ENCODE assay signal across 9 cellular contexts in the genomic region with DNA sequence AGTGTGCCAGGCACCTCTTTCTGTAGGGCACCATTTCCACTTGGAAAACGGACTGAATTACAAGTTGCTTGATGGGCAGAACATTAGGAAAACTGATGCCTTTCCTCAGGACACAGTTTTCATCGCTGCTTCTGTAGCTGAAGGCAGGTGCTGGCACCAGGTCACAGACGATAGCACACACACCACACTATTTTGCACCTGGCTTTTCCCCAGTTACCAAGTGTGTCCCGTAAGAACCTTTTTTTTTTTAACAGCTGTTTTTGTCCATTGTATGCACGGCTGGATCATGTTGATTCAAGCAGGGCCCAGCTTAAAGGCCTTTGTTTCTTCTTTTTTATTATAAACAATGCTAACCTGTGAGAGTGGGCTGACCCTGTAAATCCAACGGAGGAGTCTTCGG. TPM values are rescaled to one million over a fixed set of nuclear protein-coding genes. Genes with fewer than 3 reads are reported as not detected.
DNase-seq lines count a peak whose midpoint lies in the region; ATAC-seq, FAIRE-seq and TF ChIP-seq lines count a peak whose summit lies in the region.
"Had no signal": no experiment of that assay in that cellular context is flagged by ENCODE, and none has a peak within 500 bp of the region (broad histone marks: within the 10 kb centered on the region; RNA-seq: fewer than 3 reads in every experiment).

No MANE protein-coding gene starts in this region.

- H3K9me3 ChIP-seq in PC-9 (ENCODE audit: insufficient read depth, low read depth) (no peaks in the 10 kb centered on the region), HepG2 (ENCODE audit: low read length) (no peaks in the 10 kb centered on the region)

- intact Hi-C loops in PC-9 (cut with micrococcal nuclease; ENCODE audit: unreplicated experiment) (loop anchor here (5.0 kb wide), 1 partner anchor 282 kb away; no protein-coding TSS in a partner anchor), HepG2 (cut with micrococcal nuclease; ENCODE audit: unreplicated experiment) (loop anchor here (5.0 to 10.0 kb wide), 2 partner anchors 60 to 77 kb away; a partner anchor contains a TSS)

- POLR2A ChIA-PET in PC-9 (lab: Charles Lee; ENCODE audit: unreplicated experiment) (no interaction called here), HepG2 (lab: Yijun Ruan, JAX) (interaction anchor here (1.1 to 1.3 kb wide), 2 partner anchors 27 to 102 kb away, joined by 3 to 6 read pairs; no protein-coding TSS in a partner anchor)

- H2AFZ ChIP-seq in PC-9 = no peak overlapping the region
- H2AFZ ChIP-seq in HepG2 (ENCODE audit: low read length) = no peak overlapping the region

- WGBS in HepG2 (ENCODE audit: low lambda C conversion rate) = 90% methylated on average over 7 of the region's 7 CpGs

- peaks cover 20% of the 10 kb centered on the region for H3K4me1 ChIP-seq in PC-9 (replicated peaks; ENCODE audit: insufficient read depth)
- H3K4me1 ChIP-seq in HepG2 (ENCODE audit: insufficient read depth, low read length) = peaks cover 32% of the 10 kb centered on the region

- peak overlapping the region; percentile 10 for H3K27ac Mint-ChIP-seq in T-helper 2 cell treated with Interferon-gamma antibody and Interleukin-4, amounts not matched to agents 5 μg/mL and 100 μg/mL, for 36 hours

- peaks cover 23% of the 10 kb centered on the region for H4K20me1 ChIP-seq in PC-9 (ENCODE audit: insufficient read depth)
- peaks cover 17% of the 10 kb centered on the region; the same call in 1 of the 2 replicates for H4K20me1 ChIP-seq in HepG2 (ENCODE audit: insufficient read depth, low read length)

- H3K4me3 Mint-ChIP-seq in T-helper 2 cell treated with Interferon-gamma antibody and Interleukin-4, amounts not matched to agents 5 μg/mL and 100 μg/mL, for 36 hours = no peak overlapping the region

- H3K4me1 Mint-ChIP-seq in T-helper 2 cell treated with Interferon-gamma antibody and Interleukin-4, amounts not matched to agents 5 μg/mL and 100 μg/mL, for 36 hours (ENCODE audit: low read depth) = peaks cover 16% of the 10 kb centered on the region

- H3K9ac ChIP-seq in HepG2 (ENCODE audit: insufficient read depth, low read depth, low read length) = no peak overlapping the region

- no peaks in the 10 kb centered on the region for H3K9me2 ChIP-seq in PC-9 (ENCODE audit: insufficient read depth)

- no peaks in the 10 kb centered on the region for H3K27me3 ChIP-seq in PC-9 (ENCODE audit: insufficient read depth, low read depth)
- H3K27me3 ChIP-seq in HepG2 (ENCODE audit: control insufficient read depth in 1 of 2, insufficient read depth in 2 of 2, low read length in 2 of 2) = no peaks in the 10 kb centered on the region

- ATAC-seq in HepG2 (no peak), GM21515 (IDR thresholded peaks at IDR 0.05; ENCODE audit: unreplicated experiment) (no peak)
- ATAC-seq: left colon had no signal

- H3K27me3 Mint-ChIP-seq in T-helper 2 cell treated with Interferon-gamma antibody and Interleukin-4, amounts not matched to agents 5 μg/mL and 100 μg/mL, for 36 hours (ENCODE audit: low read depth) = no peaks in the 10 kb centered on the region

- H3K36me3 Mint-ChIP-seq in T-helper 2 cell treated with Interferon-gamma antibody and Interleukin-4, amounts not matched to agents 5 μg/mL and 100 μg/mL, for 36 hours (ENCODE audit: low read depth) = peaks cover 20% of the 10 kb centered on the region

- H3K79me2 ChIP-seq in PC-9 (ENCODE audit: low read depth) (peaks cover 30% of the 10 kb centered on the region), HepG2 (ENCODE audit: insufficient read depth, low read length) (peaks cover 23% of the 10 kb centered on the region)

- H3K27ac ChIP-seq in PC-9 (no peak overlapping the region), HepG2 (ENCODE audit: extremely low read length, insufficient read depth, low read length) (peak overlapping the region; percentile 61), temporal lobe (ENCODE audit: low read depth, low read length) (peak overlapping the region; percentile 67)

- TF ChIP-seq CTCF in PC-9 (conservative IDR thresholded peaks at IDR 0.05) (no peak), HepG2 (CRISPR knock-in tag; IDR thresholded peaks at IDR 0.05) (no peak)

- H3F3A ChIP-seq in PC-9 (ENCODE audit: insufficient read depth, low read depth) = peaks cover 55% of the 10 kb centered on the region

- no peak for FAIRE-seq in HepG2 (lab: Jason Lieb, UNC)
- no peak for FAIRE-seq in GM12891 (lab: Jason Lieb, UNC)

- CTCF ChIA-PET in PC-9 (lab: Charles Lee) = interaction anchor here (0.5 kb wide), 1 partner anchor 732 kb away, joined by 7 read pairs; no protein-coding TSS in a partner anchor
- CTCF ChIA-PET in HepG2 (lab: Yijun Ruan, JAX; ENCODE audit: low intra/inter-chr PET ratio, low total read pairs) = no interaction called here

- H3K4me2 ChIP-seq in PC-9 (no peak overlapping the region), HepG2 (ENCODE audit: low read depth, low read length) (no peak overlapping the region)

- TF ChIP-seq EP300 in HepG2 (IDR thresholded peaks at IDR 0.05; ENCODE audit: low read depth in 2 of 2, low read length in 2 of 2) (no peak), HepG2 (CRISPR knock-in tag; IDR thresholded peaks at IDR 0.05; ENCODE audit: borderline replicate concordance) (no peak)

- H3K9me3 Mint-ChIP-seq in T-helper 2 cell treated with Interferon-gamma antibody and Interleukin-4, amounts not matched to agents 5 μg/mL and 100 μg/mL, for 36 hours = no peaks in the 10 kb centered on the region

- TF ChIP-seq POLR2A in HepG2 (IDR thresholded peaks at IDR 0.05; ENCODE audit: insufficient read depth in 1 of 2, low read depth in 2 of 2, low read length in 2 of 2) (no peak), GM12891 (IDR thresholded peaks at IDR 0.05; ENCODE audit: low read depth, low read length) (no peak)

- DNase-seq in T-helper 2 cell treated with Interferon-gamma antibody and Interleukin-4, amounts not matched to agents 5 μg/mL and 100 μg/mL, for 36 hours (ENCODE audit: low spot score) = no peak
- DNase-seq in T-helper 2 cell (no peak), PC-9 (no peak), HepG2 (ENCODE audit: low spot score) (no peak), GM12891 (ENCODE audit: insufficient read length, low spot score) (no peak)
- no peak for DNase-seq in stimulated activated naive CD4-positive, alpha-beta T cell treated with Interleukin-2 at 50 U/mL for 16 hours (lab: John Stamatoyannopoulos, UW)

- in situ Hi-C loops in HepG2 (cut with HindIII; ENCODE audit: extremely low pct_ligation_motif_present, low pct_unique_long_range_greater_than_20kb) = no loop called here

- peaks cover 30% of the 10 kb centered on the region for H3K36me3 ChIP-seq in PC-9 (ENCODE audit: low read depth)
- H3K36me3 ChIP-seq in HepG2 (replicated peaks in 1 of 2; ENCODE audit: control insufficient read depth in 1 of 2, insufficient read depth in 2 of 2, low read length in 2 of 2) = peaks cover 5 to 25% of the 10 kb centered on the region in 2 experiments

- BruUV-seq in PC-9 (replicated peaks; lab: Mats Ljungman, UMichigan) (TSS peak; percentile 70), HepG2 (replicated peaks; lab: Mats Ljungman, UMichigan) (no TSS peak)

- TF ChIP-seq RAD21 in HepG2 (CRISPR knock-in tag; IDR thresholded peaks at IDR 0.05) = no peak

- H3K4me3 ChIP-seq in PC-9 (no peak overlapping the region), HepG2 (replicated peaks in 1 of 3; ENCODE audit: insufficient read depth in 1 of 3, low read depth in 2 of 3, low read length in 3 of 3) (no peak overlapping the region)

RNA-seq across cellular contexts. Expression of a gene that starts 1.3 kb away (rescaled TPM):
- total RNA-seq in PC-9 (2021) (120 and 166 TPM in 2 replicates), HepG2 (2016; rRNA removed; fragmentation: Illumina TruSeq; extraction: Trizol) (28.2 and 31.6 TPM in 2 replicates), temporal lobe (17.7 TPM)
- 7.8 and 8.0 TPM in 2 replicates for total RNA-seq in HepG2 (2016; cell fraction: cytosol; rRNA removed; fragmentation: Illumina TruSeq; extraction: Trizol; ENCODE audit: low read depth)
- total RNA-seq in HepG2 (2016; cell fraction: insoluble cytoplasmic fraction; rRNA removed; fragmentation: Illumina TruSeq; extraction: Trizol) = 27.8 and 31.5 TPM in 2 replicates
- 18.9 and 22.1 TPM in 2 replicates for total RNA-seq in HepG2 (2016; cell fraction: membrane; rRNA removed; fragmentation: Illumina TruSeq; extraction: Trizol)
- 26.6 and 28.2 TPM in 2 replicates for total RNA-seq in HepG2 (2016; cell fraction: nucleus; rRNA removed; fragmentation: Illumina TruSeq; extraction: Trizol)
- 35.2 and 44.4 TPM in 2 replicates for polyA plus RNA-seq in HepG2 (2011; rRNA removed)
- polyA plus RNA-seq in HepG2 (2011; cell fraction: cytosol; rRNA removed) = 32.6 and 49.3 TPM in 2 replicates
- 186 and 201 TPM in 2 replicates for polyA plus RNA-seq in HepG2 (2011; cell fraction: nucleus; rRNA removed)
- 33.0 and 39.4 TPM in 2 replicates for polyA plus RNA-seq in HepG2 (2012)
- polyA plus RNA-seq in HepG2 (2016; cell fraction: cytosol; fragmentation: Illumina TruSeq; extraction: Trizol; ENCODE audit: low read depth) = 13.8 and 16.4 TPM in 2 replicates
- polyA plus RNA-seq in HepG2 (2016; cell fraction: insoluble cytoplasmic fraction; fragmentation: Illumina TruSeq; extraction: Trizol; ENCODE audit: low read depth) = 49.1 and 51.2 TPM in 2 replicates
- 21.9 and 26.3 TPM in 2 replicates for polyA plus RNA-seq in HepG2 (2016; cell fraction: membrane; fragmentation: Illumina TruSeq; extraction: Trizol; ENCODE audit: low read depth)
- 111 and 112 TPM in 2 replicates for polyA plus RNA-seq in HepG2 (2016; cell fraction: nucleus; fragmentation: Illumina TruSeq; extraction: Trizol; ENCODE audit: insufficient read depth, low read depth)
- 16.3 and 17.4 TPM in 2 replicates for polyA minus RNA-seq in HepG2 (2011; rRNA and poly(A)+ RNA removed; ENCODE audit: low replicate concordance)
- polyA minus RNA-seq in HepG2 (2011; cell fraction: cytosol; rRNA and poly(A)+ RNA removed) = 9.7 and 12.6 TPM in 2 replicates
- 19.2 and 26.4 TPM in 2 replicates for polyA minus RNA-seq in HepG2 (2011; cell fraction: nucleus; rRNA and poly(A)+ RNA removed)
- polyA plus RNA-seq in GM12891 (2012; ENCODE audit: low read depth, missing spikeins) = 27.1 TPM

RNA-seq across cellular contexts. Expression of a gene that starts 42.8 kb away (rescaled TPM):
- total RNA-seq in PC-9 (2021) = 245 and 272 TPM in 2 replicates
- 23.2 and 47.0 TPM in 2 replicates for total RNA-seq in HepG2 (2016; rRNA removed; fragmentation: Illumina TruSeq; extraction: Trizol)
- total RNA-seq in HepG2 (2016; cell fraction: cytosol; rRNA removed; fragmentation: Illumina TruSeq; extraction: Trizol; ENCODE audit: low read depth) = 20.5 and 20.8 TPM in 2 replicates
- 23.7 and 48.5 TPM in 2 replicates for total RNA-seq in HepG2 (2016; cell fraction: insoluble cytoplasmic fraction; rRNA removed; fragmentation: Illumina TruSeq; extraction: Trizol)
- 17.9 and 19.0 TPM in 2 replicates for total RNA-seq in HepG2 (2016; cell fraction: membrane; rRNA removed; fragmentation: Illumina TruSeq; extraction: Trizol)
- 73.3 and 80.7 TPM in 2 replicates for total RNA-seq in HepG2 (2016; cell fraction: nucleus; rRNA removed; fragmentation: Illumina TruSeq; extraction: Trizol)
- polyA plus RNA-seq in HepG2 (2011; rRNA removed) = 126 and 140 TPM in 2 replicates
- polyA plus RNA-seq in HepG2 (2011; cell fraction: cytosol; rRNA removed) = 172 and 209 TPM in 2 replicates
- 652 and 741 TPM in 2 replicates for polyA plus RNA-seq in HepG2 (2011; cell fraction: nucleus; rRNA removed)
- 71.5 and 75.9 TPM in 2 replicates for polyA plus RNA-seq in HepG2 (2012)
- polyA plus RNA-seq in HepG2 (2016; cell fraction: cytosol; fragmentation: Illumina TruSeq; extraction: Trizol; ENCODE audit: low read depth) = 8.3 and 11.8 TPM in 2 replicates
- 18.4 and 20.2 TPM in 2 replicates for polyA plus RNA-seq in HepG2 (2016; cell fraction: insoluble cytoplasmic fraction; fragmentation: Illumina TruSeq; extraction: Trizol; ENCODE audit: low read depth)
- polyA plus RNA-seq in HepG2 (2016; cell fraction: membrane; fragmentation: Illumina TruSeq; extraction: Trizol; ENCODE audit: low read depth) = 7.5 and 9.3 TPM in 2 replicates
- 160 and 177 TPM in 2 replicates for polyA plus RNA-seq in HepG2 (2016; cell fraction: nucleus; fragmentation: Illumina TruSeq; extraction: Trizol; ENCODE audit: insufficient read depth, low read depth)
- 212 and 267 TPM in 2 replicates for polyA minus RNA-seq in HepG2 (2011; rRNA and poly(A)+ RNA removed; ENCODE audit: low replicate concordance)
- polyA minus RNA-seq in HepG2 (2011; cell fraction: cytosol; rRNA and poly(A)+ RNA removed) = 55.5 and 58.0 TPM in 2 replicates
- 208 and 210 TPM in 2 replicates for polyA minus RNA-seq in HepG2 (2011; cell fraction: nucleus; rRNA and poly(A)+ RNA removed)
- total RNA-seq in temporal lobe = 97.9 TPM
- 60.4 TPM for polyA plus RNA-seq in GM12891 (2012; ENCODE audit: low read depth, missing spikeins)
